9 cellular contexts compared by ENCODE assay signal in the genomic region with DNA sequence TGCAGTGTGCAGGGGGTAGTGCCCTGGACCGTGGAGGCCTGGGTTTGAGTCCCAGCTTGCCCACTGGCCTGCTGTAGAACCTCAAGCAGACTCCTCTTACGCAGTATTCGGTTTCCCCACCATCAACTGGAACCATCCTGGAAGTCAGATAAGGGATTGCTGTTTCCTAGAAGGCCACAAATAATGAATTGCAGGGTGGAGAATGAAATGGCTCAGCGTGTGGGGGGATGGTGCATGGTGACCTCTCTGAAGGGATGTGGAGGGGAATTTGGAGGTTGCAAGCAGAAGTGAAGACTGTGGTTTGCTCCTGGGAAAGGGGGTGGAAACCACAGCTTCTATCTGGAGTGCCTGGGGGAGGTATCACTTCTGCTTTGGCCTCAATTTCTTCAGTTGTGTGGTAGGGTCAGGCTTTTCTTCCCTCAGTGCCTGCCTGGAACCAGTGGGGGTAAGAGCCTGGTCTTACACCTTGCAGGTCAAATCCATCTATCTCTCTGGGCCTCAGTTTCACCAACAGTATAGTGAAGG. TPM values are rescaled to one million over a fixed set of nuclear protein-coding genes. Genes with fewer than 3 reads are reported as not detected.
A peak's percentile ranks its signal among the peaks of the same experiment; 100 is the strongest.
DNase-seq lines count a peak whose midpoint lies in the region; ATAC-seq, FAIRE-seq and TF ChIP-seq lines count a peak whose summit lies in the region.
"Had no signal": no experiment of that assay in that cellular context is flagged by ENCODE, and none has a peak within 500 bp of the region (broad histone marks: within the 10 kb centered on the region; RNA-seq: fewer than 3 reads in every experiment).

No MANE protein-coding gene starts in this region.

- H2BK120ac ChIP-seq in neuronal stem cell (ENCODE audit: low read depth, low read length) = no peak overlapping the region

- no peaks in the 10 kb centered on the region for H3K36me3 ChIP-seq in KOPT-K1 (ENCODE audit: insufficient read depth, low read length)
- H3K36me3 ChIP-seq in K562 (ENCODE audit: control insufficient read depth, insufficient read depth, low read length) = no peaks in the 10 kb centered on the region
- H3K36me3 ChIP-seq in ovary = no peaks in the 10 kb centered on the region
- H3K36me3 ChIP-seq in neuronal stem cell (replicated peaks in 1 of 2; ENCODE audit: control insufficient read depth in 2 of 2, insufficient read depth in 2 of 2, low read length in 2 of 2) = no peaks in the 10 kb centered on the region

- in situ Hi-C loops in K562 (cut with MboI) = no loop called here

- H2AK5ac ChIP-seq in neuronal stem cell (ENCODE audit: low read depth, low read length) = no peak overlapping the region

- H3K79me2 ChIP-seq in K562 (ENCODE audit: control insufficient read depth, insufficient read depth, low read length) = no peaks in the 10 kb centered on the region

- no peaks in the 10 kb centered on the region for H3K9me1 ChIP-seq in K562 (ENCODE audit: control insufficient read depth, insufficient read depth, low read length)

- intact Hi-C loops in K562 (cut with micrococcal nuclease) (no loop called here), ovary (cut with DNase I) (no loop called here)

- H3K27me3 ChIP-seq in K562 (ENCODE audit: control insufficient read depth in 2 of 2, insufficient read depth in 2 of 2, low read length in 2 of 2) (no peaks in the 10 kb centered on the region), ovary (no peaks in the 10 kb centered on the region), neuronal stem cell (ENCODE audit: control insufficient read depth in 3 of 3, insufficient read depth in 3 of 3, low read depth in 1 of 3, low read length in 3 of 3) (peaks cover 0 to 14% (median 0%) of the 10 kb centered on the region in 3 experiments)

- TF ChIP-seq POLR2A in K562 (conservative IDR thresholded peaks at IDR 0.05) = no peak
- TF ChIP-seq POLR2A in ovary (IDR thresholded peaks at IDR 0.05) = no peak

- no peak overlapping the region for H3K18ac ChIP-seq in neuronal stem cell (ENCODE audit: low read length)

- H3K4me2 ChIP-seq in K562 (ENCODE audit: insufficient read depth, low read length) = peak overlapping the region; percentile 22; the same call in 1 of the 2 replicates
- no peak overlapping the region for H3K4me2 ChIP-seq in neuronal stem cell (ENCODE audit: insufficient read depth, low read length, poor library complexity, severe bottlenecking)

- FAIRE-seq in K562 (lab: Jason Lieb, UNC) = peak; percentile 79

- H4K8ac ChIP-seq in neuronal stem cell (ENCODE audit: low read depth, low read length) = no peak overlapping the region

- peak overlapping the region; percentile 53 for H2AFZ ChIP-seq in K562 (ENCODE audit: low read depth, low read length)
- no peak overlapping the region for H2AFZ ChIP-seq in neuronal stem cell (ENCODE audit: low read length)

- peak in 1 of 2 experiments; percentile 37; a peak in 2 of 4 replicates for TF ChIP-seq RAD21 in K562 (CRISPR knock-in tag; conservative IDR thresholded peaks at IDR 0.05 in 1 of 2, IDR thresholded peaks at IDR 0.05 in 1 of 2)

- H2BK15ac ChIP-seq in neuronal stem cell (ENCODE audit: low read length) = no peak overlapping the region

- peak; percentile 52; the same call in 1 of the 2 replicates for TF ChIP-seq EP300 in K562 (IDR thresholded peaks at IDR 0.05; ENCODE audit: low read length)
- TF ChIP-seq EP300 in ovary (IDR thresholded peaks at IDR 0.05) = no peak

- H3K27ac ChIP-seq in KOPT-K1 (ENCODE audit: low read depth, low read length, poor library complexity, severe bottlenecking) (peak overlapping the region; percentile 15), K562 (ENCODE audit: extremely low read depth, low read depth, low read length) (no peak overlapping the region), ovary (no peak overlapping the region), neuronal stem cell (replicated peaks; ENCODE audit: low read length) (no peak overlapping the region)

- no peak overlapping the region for H3K4me3 ChIP-seq in K562
- no peak overlapping the region for H3K4me3 ChIP-seq in ovary
- no peak overlapping the region for H3K4me3 ChIP-seq in neuronal stem cell (ENCODE audit: low read length in 2 of 2)

- H3K4me1 ChIP-seq in K562 (replicated peaks in 1 of 2; ENCODE audit: control insufficient read depth in 2 of 2, insufficient read depth in 2 of 2, low read length in 2 of 2) = peaks cover 10 to 32% of the 10 kb centered on the region in 2 experiments
- no peaks in the 10 kb centered on the region for H3K4me1 ChIP-seq in ovary (ENCODE audit: insufficient read depth)
- H3K4me1 ChIP-seq in neuronal stem cell (ENCODE audit: control insufficient read depth in 2 of 2, insufficient read depth in 1 of 2, low read depth in 1 of 2, low read length in 2 of 2) = peaks cover 3 to 5% of the 10 kb centered on the region in 2 donors

- H4K20me1 ChIP-seq in K562 (replicated peaks; ENCODE audit: control insufficient read depth, insufficient read depth, low read length) = no peaks in the 10 kb centered on the region

- ATAC-seq in GM18517 (IDR thresholded peaks at IDR 0.05; ENCODE audit: unreplicated experiment) = peak; percentile 80
- peak; percentile 75 for ATAC-seq in GM21723 (IDR thresholded peaks at IDR 0.05; ENCODE audit: unreplicated experiment)
- ATAC-seq in K562 = peak; percentile 84

- no peak overlapping the region for H2BK5ac ChIP-seq in neuronal stem cell (ENCODE audit: low read length)

- no peak overlapping the region for H3K14ac ChIP-seq in neuronal stem cell (ENCODE audit: low read length)

- H3K23ac ChIP-seq in neuronal stem cell (ENCODE audit: low read depth, low read length, poor library complexity) = no peak overlapping the region

- CTCF ChIA-PET in K562 (lab: Yijun Ruan, JAX; ENCODE audit: low intra/inter-chr PET ratio) = no interaction called here

- H3K9ac ChIP-seq in K562 (ENCODE audit: insufficient read depth in 1 of 2, low read depth in 2 of 2, low read length in 2 of 2) = peak overlapping the region in 1 of 2 experiments; percentile 71; a peak in 1 of 4 replicates
- no peak overlapping the region for H3K9ac ChIP-seq in neuronal stem cell (ENCODE audit: low read depth, low read length, poor library complexity)

- POLR2A ChIA-PET in K562 (lab: Yijun Ruan, JAX) = interaction anchor here (1.1 kb wide), 1 partner anchor 9 kb away, joined by 4 read pairs; no protein-coding TSS in a partner anchor

- H4K91ac ChIP-seq in neuronal stem cell (ENCODE audit: low read depth, low read length, poor library complexity) = no peak overlapping the region

- 0% methylated on average over 4 of the region's 4 CpGs for WGBS in K562 (ENCODE audit: insufficient coverage, low coverage, missing lambda C conversion rate)
- 72 to 81% (median 79%) methylated on average over 4 of the region's 4 CpGs for WGBS in ovary, 3 donors
- WGBS in neuronal stem cell (ENCODE audit: extremely low coverage in 2 of 2, insufficient read length in 2 of 2, insufficient replicate concordance in 1 of 2), 2 donors = no CpG with 5 or more reads among the region's 4 CpGs

- BruUV-seq in K562 (replicated peaks; lab: Mats Ljungman, UMichigan) = no TSS peak

- peak in 3 of 4 experiments; percentile 25 to 76 (median 59) for DNase-seq in K562 (ENCODE audit: extremely low read depth in 1 of 4, low spot score in 3 of 4)
- DNase-seq in NCI-H1436 treated with DMSO at 0.1 percent for 48 hours (lab: John Stamatoyannopoulos, UW) = no peak
- no peak for DNase-seq in ovary
- DNase-seq in retina = no peak
- DNase-seq in neuronal stem cell (ENCODE audit: low spot score) = no peak

- no peaks in the 10 kb centered on the region for H3K79me1 ChIP-seq in neuronal stem cell (ENCODE audit: low read depth, low read length)

- TF ChIP-seq CTCF in K562 (IDR thresholded peaks at IDR 0.05 in 2 of 3, conservative IDR thresholded peaks at IDR 0.05 in 1 of 3; ENCODE audit: insufficient read depth in 2 of 3, low read depth in 1 of 3, low read length in 3 of 3) (no peak), ovary (IDR thresholded peaks at IDR 0.05) (no peak)

- no peak overlapping the region for H3K4ac ChIP-seq in neuronal stem cell (ENCODE audit: low read length)

- H3K9me3 ChIP-seq in KOPT-K1 (ENCODE audit: insufficient read depth, low read length, poor library complexity, severe bottlenecking) = no peaks in the 10 kb centered on the region
- H3K9me3 ChIP-seq in K562 (replicated peaks; ENCODE audit: control insufficient read depth, insufficient read depth, low read depth, low read length) = no peaks in the 10 kb centered on the region
- H3K9me3 ChIP-seq in ovary = no peaks in the 10 kb centered on the region
- no peaks in the 10 kb centered on the region for H3K9me3 ChIP-seq in neuronal stem cell (replicated peaks in 1 of 2; ENCODE audit: control insufficient read depth in 2 of 2, insufficient read depth in 1 of 2, low read depth in 1 of 2, low read length in 2 of 2)

- no peak overlapping the region for H2BK12ac ChIP-seq in neuronal stem cell (ENCODE audit: low read length)

RNA-seq across cellular contexts. Expression of gene ADGRG5, which starts 1.7 kb away (rescaled TPM):
- 0.14 TPM in 1 of 2 replicates, not detected in the other for total RNA-seq in K562 (2011; cell fraction: chromatin; rRNA removed; ENCODE audit: low replicate concordance)
- total RNA-seq in K562 (2011; cell fraction: nucleolus; rRNA removed) = 0.13 TPM in 1 of 2 replicates, not detected in the other
- total RNA-seq in K562 (2011; cell fraction: nucleoplasm; rRNA removed) = 0.07 TPM in 1 of 2 replicates, not detected in the other
- 0.08 and 0.09 TPM in 2 replicates for total RNA-seq in K562 (2014; rRNA removed)
- 0.07 TPM in 1 of 2 replicates, not detected in the other for total RNA-seq in K562 (2014; rRNA removed; fragmentation: Illumina TruSeq; extraction: Trizol)
- total RNA-seq in K562 (2015; rRNA removed; fragmentation: Illumina TruSeq; extraction: Trizol) = 0.14 and 0.30 TPM in 2 replicates
- total RNA-seq in K562 (2021) = 0.09 and 0.27 TPM in 2 replicates
- 0.01 and 0.11 TPM in 2 replicates for polyA plus RNA-seq in K562 (2011; rRNA removed)
- 0.03 and 0.07 TPM in 2 replicates for polyA plus RNA-seq in K562 (2011; cell fraction: cytosol; rRNA removed)
- 0.13 and 0.27 TPM in 2 replicates for polyA plus RNA-seq in K562 (2011; cell fraction: nucleus; rRNA removed)
- polyA plus RNA-seq in K562 (2012) = 0.55 and 0.62 TPM in 2 replicates
- polyA plus RNA-seq in K562 (2014; fragmentation: Illumina TruSeq; extraction: Trizol) = 0.08 and 0.10 TPM in 2 replicates
- polyA plus RNA-seq in K562 (2014; fragmentation: Nextera tagmentation; extraction: Ambion mirVana) = under 1 TPM; 0.01 to 0.39 TPM
- polyA plus RNA-seq in K562 (2014; rRNA removed) = 0.04 and 0.15 TPM in 2 replicates
- polyA minus RNA-seq in K562 (2011; rRNA and poly(A)+ RNA removed) = 0.06 TPM in 1 of 2 replicates, not detected in the other
- not detected in 2 replicates for polyA minus RNA-seq in K562 (2011; cell fraction: cytosol; rRNA and poly(A)+ RNA removed)
- not detected in 2 replicates for polyA minus RNA-seq in K562 (2011; cell fraction: nucleus; rRNA and poly(A)+ RNA removed)
- total RNA-seq in ovary = under 1 TPM; 0.12 to 0.43 (median 0.27) TPM
- under 1 TPM in 1 of 2 donors, not detected in 1; 0.15 TPM for polyA plus RNA-seq in ovary
- polyA plus RNA-seq in neuronal stem cell (2013, experiment 1 of 2) = 1.7 TPM
- polyA plus RNA-seq in neuronal stem cell (2013, experiment 2 of 2) = 1.7 TPM
- total RNA-seq: SK-MEL-5 had no signal

RNA-seq across cellular contexts. Expression of gene CCDC102A, which starts 7.8 kb away (rescaled TPM):
- total RNA-seq in K562 (2011; cell fraction: chromatin; rRNA removed; ENCODE audit: low replicate concordance) = 0.26 and 1.1 TPM in 2 replicates
- total RNA-seq in K562 (2011; cell fraction: nucleolus; rRNA removed) = 0.92 and 1.3 TPM in 2 replicates
- 0.51 and 0.84 TPM in 2 replicates for total RNA-seq in K562 (2011; cell fraction: nucleoplasm; rRNA removed)
- 3.8 and 4.9 TPM in 2 replicates for total RNA-seq in K562 (2014; rRNA removed)
- 0.16 and 0.58 TPM in 2 replicates for total RNA-seq in K562 (2014; rRNA removed; fragmentation: Illumina TruSeq; extraction: Trizol)
- total RNA-seq in K562 (2015; rRNA removed; fragmentation: Illumina TruSeq; extraction: Trizol) = 1.4 and 2.1 TPM in 2 replicates
- 2.7 and 3.0 TPM in 2 replicates for total RNA-seq in K562 (2021)
- polyA plus RNA-seq in K562 (2011; rRNA removed) = 2.2 and 2.4 TPM in 2 replicates
- polyA plus RNA-seq in K562 (2011; cell fraction: cytosol; rRNA removed) = 2.6 and 6.6 TPM in 2 replicates
- polyA plus RNA-seq in K562 (2011; cell fraction: nucleus; rRNA removed) = 1.3 and 2.1 TPM in 2 replicates
- 2.3 and 2.8 TPM in 2 replicates for polyA plus RNA-seq in K562 (2012)
- 0.85 and 1.4 TPM in 2 replicates for polyA plus RNA-seq in K562 (2014; fragmentation: Illumina TruSeq; extraction: Trizol)
- polyA plus RNA-seq in K562 (2014; fragmentation: Nextera tagmentation; extraction: Ambion mirVana) = under 1 TPM; 0.03 to 0.11 TPM
- polyA plus RNA-seq in K562 (2014; rRNA removed) = 2.0 and 4.9 TPM in 2 replicates
- polyA minus RNA-seq in K562 (2011; rRNA and poly(A)+ RNA removed) = 0.45 and 1.4 TPM in 2 replicates
- polyA minus RNA-seq in K562 (2011; cell fraction: cytosol; rRNA and poly(A)+ RNA removed) = 1.4 and 1.6 TPM in 2 replicates
- 0.67 and 1.1 TPM in 2 replicates for polyA minus RNA-seq in K562 (2011; cell fraction: nucleus; rRNA and poly(A)+ RNA removed)
- 10 to 100 TPM; 11.9 to 22.4 (median 15.6) TPM for total RNA-seq in ovary
- 10 to 100 TPM in 1 of 2 donors, 1 to 10 TPM in 1; 5.9 to 10.2 TPM for polyA plus RNA-seq in ovary
- 6.4 TPM for polyA plus RNA-seq in neuronal stem cell (2013, experiment 1 of 2)
- 6.3 TPM for polyA plus RNA-seq in neuronal stem cell (2013, experiment 2 of 2)

RNA-seq across cellular contexts. Expression of gene DOK4, which starts 57.9 kb away (rescaled TPM):
- total RNA-seq in K562 (2011; cell fraction: chromatin; rRNA removed; ENCODE audit: low replicate concordance) = 3.9 and 13.2 TPM in 2 replicates
- 9.2 and 12.2 TPM in 2 replicates for total RNA-seq in K562 (2011; cell fraction: nucleolus; rRNA removed)
- 6.3 and 7.6 TPM in 2 replicates for total RNA-seq in K562 (2011; cell fraction: nucleoplasm; rRNA removed)
- total RNA-seq in K562 (2014; rRNA removed) (14.4 and 18.9 TPM in 2 replicates), K562 (2014; rRNA removed; fragmentation: Illumina TruSeq; extraction: Trizol) (2.3 and 3.2 TPM in 2 replicates), K562 (2015; rRNA removed; fragmentation: Illumina TruSeq; extraction: Trizol) (8.3 and 9.3 TPM in 2 replicates), K562 (2021) (11.0 and 11.4 TPM in 2 replicates), ovary (10 to 100 TPM; 14.0 to 34.7 (median 29.2) TPM)
- polyA plus RNA-seq in K562 (2011; rRNA removed) (10.8 and 11.3 TPM in 2 replicates), K562 (2014; fragmentation: Illumina TruSeq; extraction: Trizol) (6.5 and 9.5 TPM in 2 replicates), K562 (2014; fragmentation: Nextera tagmentation; extraction: Ambion mirVana) (under 1 TPM; 0.10 TPM), K562 (2014; rRNA removed) (12.4 and 16.4 TPM in 2 replicates), ovary (10 to 100 TPM in 1 of 2 donors, 1 to 10 TPM in 1; 9.9 to 26.7 TPM)
- 14.0 and 19.6 TPM in 2 replicates for polyA plus RNA-seq in K562 (2011; cell fraction: cytosol; rRNA removed)
- polyA plus RNA-seq in K562 (2011; cell fraction: nucleus; rRNA removed) = 23.7 and 31.1 TPM in 2 replicates
- polyA plus RNA-seq in K562 (2012) = 10.2 and 13.2 TPM in 2 replicates
- 3.6 and 5.5 TPM in 2 replicates for polyA minus RNA-seq in K562 (2011; rRNA and poly(A)+ RNA removed)
- 5.9 and 6.1 TPM in 2 replicates for polyA minus RNA-seq in K562 (2011; cell fraction: cytosol; rRNA and poly(A)+ RNA removed)
- polyA minus RNA-seq in K562 (2011; cell fraction: nucleus; rRNA and poly(A)+ RNA removed) = 5.2 and 5.3 TPM in 2 replicates
- polyA plus RNA-seq in neuronal stem cell (2013, experiment 1 of 2) = 17.3 TPM
- polyA plus RNA-seq in neuronal stem cell (2013, experiment 2 of 2) = 15.7 TPM

Comparison
In these comparisons a context has a peak if more than half of its experiments do, and no peak if none do; other contexts are left out.
1. DNase-seq: peak in K562 (3 of 4); none in NCI-H1436 treated with DMSO at 0.1 percent for 48 hours (single experiment), ovary (0 of 5), retina (single experiment) and neuronal stem cell (single experiment).
2. Peak in every context shown above with its lines, with median percentiles within 50 percentile points of each other: ATAC-seq.